ENCODE assay signal across 20 cellular contexts in genomic region chr6:150673720-150674361, GRCh38.
"Had no signal": no experiment of that assay in that cellular context is flagged by ENCODE, and none has a peak within 500 bp of the region (broad histone marks: within the 10 kb centered on the region; RNA-seq: fewer than 3 reads in every experiment).

No MANE protein-coding gene starts in this region.

- H3K27me3 ChIP-seq: hepatocyte, tibial nerve had no signal

- H3K9me3 Mint-ChIP-seq: activated T-cell treated with anti-CD3 and anti-CD28 coated beads, Interleukin-2, amount 50 U/mL, for 24 hours; central memory CD8-positive, alpha-beta T cell; dendritic cell treated with granulocyte-macrophage colony-stimulating factor and Interleukin-4, amounts not matched to agents 40 ng/mL and 50 ng/mL, for 4 days; effector memory CD8-positive, alpha-beta T cell; T-helper 2 cell treated with Interferon-gamma antibody and Interleukin-4, amounts not matched to agents 5 μg/mL and 100 μg/mL, for 36 hours had no signal

- H3K4me3 Mint-ChIP-seq: activated T-cell treated with anti-CD3 and anti-CD28 coated beads, Interleukin-2, amount 50 U/mL, for 24 hours; central memory CD8-positive, alpha-beta T cell; dendritic cell treated with granulocyte-macrophage colony-stimulating factor and Interleukin-4, amounts not matched to agents 40 ng/mL and 50 ng/mL, for 4 days; effector memory CD8-positive, alpha-beta T cell; T-helper 2 cell treated with Interferon-gamma antibody and Interleukin-4, amounts not matched to agents 5 μg/mL and 100 μg/mL, for 36 hours had no signal

- H3K27ac Mint-ChIP-seq: activated naive CD4-positive, alpha-beta T cell treated with anti-CD3 and anti-CD28 coated beads, Interleukin-2, amount 50 U/mL, for 72 hours; activated T-cell treated with anti-CD3 and anti-CD28 coated beads, Interleukin-2, amount 50 U/mL, for 24 hours; dendritic cell treated with granulocyte-macrophage colony-stimulating factor and Interleukin-4, amounts not matched to agents 40 ng/mL and 50 ng/mL, for 4 days; T-helper 2 cell treated with Interferon-gamma antibody and Interleukin-4, amounts not matched to agents 5 μg/mL and 100 μg/mL, for 36 hours had no signal

- H3K4me1 Mint-ChIP-seq: central memory CD8-positive, alpha-beta T cell had no signal

- H3K27me3 Mint-ChIP-seq: activated T-cell treated with anti-CD3 and anti-CD28 coated beads, Interleukin-2, amount 50 U/mL, for 24 hours; brain; central memory CD8-positive, alpha-beta T cell; effector memory CD8-positive, alpha-beta T cell had no signal

- DNase-seq: activated CD4-positive, alpha-beta T cell treated with anti-CD3 and anti-CD28 coated beads for 1 hour; activated CD4-positive, alpha-beta T cell treated with anti-CD3 and anti-CD28 coated beads, Interleukin-2, amount 50 U/mL, for 48 hours; activated gamma-delta T cell; activated T-cell treated with anti-CD3 and anti-CD28 coated beads, Interleukin-2, amount 50 U/mL, for 24 hours; amygdala; effector memory CD8-positive, alpha-beta T cell; kidney; posterior cingulate gyrus; stimulated activated CD4-positive, alpha-beta T cell treated with anti-CD3 and anti-CD28 coated beads, Interleukin-4, amount 100 ng/mL, for 24 hours; stimulated activated naive CD4-positive, alpha-beta T cell treated with Interleukin-2 at 50 U/mL for 16 hours; substantia nigra had no signal

- H3K36me3 Mint-ChIP-seq: activated naive CD4-positive, alpha-beta T cell treated with anti-CD3 and anti-CD28 coated beads, Interleukin-2, amount 50 U/mL, for 72 hours had no signal

- H3K27ac ChIP-seq: hepatocyte, SJSA1, skin epidermis, tibial nerve had no signal

- H3K36me3 ChIP-seq: SJSA1, tibial nerve had no signal

- H3K4me3 ChIP-seq: hepatocyte, SJSA1, skin epidermis, tibial nerve had no signal

- ATAC-seq: activated naive CD4-positive, alpha-beta T cell treated with anti-CD3 and anti-CD28 coated beads, Interleukin-2, amount 50 U/mL, for 72 hours; effector memory CD8-positive, alpha-beta T cell had no signal

- H3K9me3 ChIP-seq: SJSA1, tibial nerve had no signal
